8 cellular contexts compared by ENCODE assay signal in genomic region chr19:2455481-2456300, GRCh38. TPM values are rescaled to one million over a fixed set of nuclear protein-coding genes. Genes with fewer than 3 reads are reported as not detected.
DNase-seq lines count a peak whose midpoint lies in the region; ATAC-seq, FAIRE-seq and TF ChIP-seq lines count a peak whose summit lies in the region.

No MANE protein-coding gene starts in this region.

- peaks cover 0 to 2% (median 0%) of the 10 kb centered on the region in 3 donors for H3K27me3 Mint-ChIP-seq in CD14-positive monocyte (ENCODE audit: low read depth in 3 of 3)

- no peaks in the 10 kb centered on the region for H3K27me3 ChIP-seq in pancreas

- H3K36me3 Mint-ChIP-seq in CD14-positive monocyte = peaks cover 0 to 15% of the 10 kb centered on the region in 2 donors

- H3K4me1 Mint-ChIP-seq in CD14-positive monocyte = peaks cover 25% of the 10 kb centered on the region

- no peak for FAIRE-seq in pancreas (lab: Jason Lieb, UNC)

- peaks cover 0 to 3% (median 0%) of the 10 kb centered on the region in 3 donors for H3K4me1 ChIP-seq in pancreas

- H3K4me3 Mint-ChIP-seq in CD14-positive monocyte = peak overlapping the region; percentile 88 to 89

- H3K9me3 ChIP-seq in pancreas = no peaks in the 10 kb centered on the region

- no peak overlapping the region for H3K27ac ChIP-seq in pancreas

- H3K4me3 ChIP-seq in fibroblast of mammary gland (ENCODE audit: control insufficient read depth, low read depth, low read length) (peak overlapping the region; percentile 85), pancreas (peak overlapping the region; percentile 81 to 98 (median 86))

- H3K27ac Mint-ChIP-seq in CD14-positive monocyte = peak overlapping the region in 6 of 7 donors; percentile 64 to 90 (median 78)

- ATAC-seq in GM19452 (IDR thresholded peaks at IDR 0.05; ENCODE audit: unreplicated experiment) (peak; percentile 43), pancreas (peak in 3 of 4 donors; percentile 26 to 31 (median 29)), HG03571 (IDR thresholded peaks at IDR 0.05; ENCODE audit: unreplicated experiment) (no peak)

- H3K36me3 ChIP-seq in pancreas = no peaks in the 10 kb centered on the region

- TF ChIP-seq CTCF in CD14-positive monocyte (IDR thresholded peaks at IDR 0.05) (no peak), fibroblast of mammary gland (conservative IDR thresholded peaks at IDR 0.05; ENCODE audit: control insufficient read depth, insufficient read depth, low read depth, low read length) (no peak), pancreas (IDR thresholded peaks at IDR 0.05) (no peak)

- no peak for DNase-seq in CD14-positive monocyte (ENCODE audit: low spot score)
- peak; percentile 3 for DNase-seq in KG1 (lab: John Stamatoyannopoulos, UW)
- peak; percentile 67 to 71 for DNase-seq in activated T-cell treated with anti-CD3 and anti-CD28 coated beads, Interleukin-2, amount 50 U/mL, for 48 hours
- no peak for DNase-seq in fibroblast of mammary gland (ENCODE audit: low read depth)
- peak; percentile 38 to 86 (median 48) for DNase-seq in pancreas
- DNase-seq in Ammon's horn (ENCODE audit: low spot score) = no peak

- intact Hi-C loops in CD14-positive monocyte (cut with micrococcal nuclease) = loop anchor here in 1 of 2 donors (2.0 kb wide), 1 partner anchor 29 kb away; the partner anchor contains the start of gene TIMM13
- intact Hi-C loops in pancreas (cut with DNase I) = no loop called here

- H3K9me3 Mint-ChIP-seq in CD14-positive monocyte = no peaks in the 10 kb centered on the region

- WGBS in pancreas, 2 donors = 7 to 8% methylated on average over 39 to 42 of the region's 42 CpGs

RNA-seq across cellular contexts. Expression of gene LMNB2, which starts 1.1 kb away (rescaled TPM):
- polyA plus RNA-seq in CD14-positive monocyte (1 to 10 TPM; 2.3 to 4.2 TPM), pancreas (10 to 100 TPM in 1 of 2 donors, 1 to 10 TPM in 1; 5.2 to 11.9 TPM)
- 10 to 100 TPM in 3 of 6 donors, 1 to 10 TPM in 3; 3.9 to 14.8 (median 9.7) TPM for total RNA-seq in pancreas

RNA-seq across cellular contexts. Expression of gene GADD45B, which starts 20.2 kb away (rescaled TPM):
- polyA plus RNA-seq in CD14-positive monocyte = 10 to 100 TPM; 67.4 to 76.2 TPM
- 10 to 100 TPM; 20.4 to 58.8 (median 42.3) TPM for total RNA-seq in pancreas
- 100 to 1,000 TPM; 182 to 237 TPM for polyA plus RNA-seq in pancreas

RNA-seq across cellular contexts. Expression of gene TIMM13, which starts 28.3 kb away (rescaled TPM):
- polyA plus RNA-seq in CD14-positive monocyte (10 to 100 TPM; 72.4 to 89.3 TPM), pancreas (10 to 100 TPM; 43.3 to 51.7 TPM)
- total RNA-seq in pancreas = 10 to 100 TPM; 37.7 to 71.8 (median 48.2) TPM

Comparison
In these comparisons a context has a peak if more than half of its experiments do, and no peak if none do; other contexts are left out.
1. DNase-seq: peak in KG1 (single experiment), activated T-cell treated with anti-CD3 and anti-CD28 coated beads, Interleukin-2, amount 50 U/mL, for 48 hours (2 of 2) and pancreas (6 of 6); none in CD14-positive monocyte (single experiment), fibroblast of mammary gland (single experiment) and Ammon's horn (single experiment).